In the genomic region with DNA sequence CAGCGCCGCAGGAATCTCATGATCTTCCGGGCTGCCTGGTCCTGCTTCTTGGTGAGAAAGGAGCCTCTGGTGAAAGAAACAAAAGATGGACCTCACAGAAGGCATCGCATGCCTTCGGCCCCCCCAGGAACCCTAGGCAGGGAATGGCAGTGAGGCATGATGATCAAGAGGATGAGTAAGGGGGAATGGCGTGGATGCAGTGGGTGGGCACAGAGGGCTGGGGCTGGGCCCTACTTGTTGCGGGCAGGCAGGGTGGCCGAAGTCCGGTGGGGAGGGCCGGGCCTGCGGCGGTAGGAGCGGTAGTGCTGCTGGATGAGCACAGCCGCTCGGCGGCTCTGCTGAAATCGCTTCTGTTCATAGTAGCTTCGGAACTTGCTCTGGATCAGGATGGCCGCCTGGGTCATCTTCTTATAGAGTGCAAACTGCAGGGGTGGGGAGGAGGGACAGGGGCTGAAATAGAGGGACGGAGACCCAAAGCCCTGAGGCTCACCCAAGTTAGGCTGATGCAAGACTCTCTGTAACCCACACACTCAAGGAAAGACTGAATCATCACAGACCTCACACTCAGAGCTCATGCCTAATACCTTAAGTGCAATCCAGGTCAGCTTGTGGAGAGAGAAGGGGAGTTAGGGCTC, we compare ENCODE assay signal across 9 cellular contexts. TPM values are rescaled to one million over a fixed set of nuclear protein-coding genes. Genes with fewer than 3 reads are reported as not detected.
DNase-seq lines count a peak whose midpoint lies in the region; ATAC-seq, FAIRE-seq and TF ChIP-seq lines count a peak whose summit lies in the region.
"Had no signal": no experiment of that assay in that cellular context is flagged by ENCODE, and none has a peak within 500 bp of the region (broad histone marks: within the 10 kb centered on the region; RNA-seq: fewer than 3 reads in every experiment).

No MANE protein-coding gene starts in this region.

- ATAC-seq in PC-3, result no peak
- ATAC-seq in stimulated activated memory B cell treated with anti-CD40 and anti-IgM and Interleukin-4, amounts not matched to agents 10 μg/mL and 1 μg/mL and 100 μg/mL, for 72 hours, result no peak

- H3K4me2 ChIP-seq in PC-3 (ENCODE audit: low read length), result peak overlapping the region; percentile 98
- H3K4me2 ChIP-seq in neuronal stem cell (ENCODE audit: insufficient read depth, low read length, poor library complexity, severe bottlenecking), result peak overlapping the region; percentile 80

- no peak overlapping the region for H3K4ac ChIP-seq in neuronal stem cell (ENCODE audit: low read length)

- H2AFZ ChIP-seq in PC-3 (ENCODE audit: low read length) (no peak overlapping the region), neuronal stem cell (ENCODE audit: low read length) (peak overlapping the region; percentile 84)

- H3K79me1 ChIP-seq in neuronal stem cell (ENCODE audit: low read depth, low read length), result peaks cover 2% of the 10 kb centered on the region

- H3K36me3 Mint-ChIP-seq in stimulated activated memory B cell treated with anti-CD40 and anti-IgM and Interleukin-4, amounts not matched to agents 10 μg/mL and 1 μg/mL and 100 μg/mL, for 72 hours, result peaks cover 43% of the 10 kb centered on the region

- WGBS in neuronal stem cell (ENCODE audit: extremely low coverage in 2 of 2, insufficient read length in 2 of 2, insufficient replicate concordance in 1 of 2), 2 donors, result no CpG with 5 or more reads among the region's 20 CpGs

- peak overlapping the region; percentile 52 for H4K8ac ChIP-seq in neuronal stem cell (ENCODE audit: low read depth, low read length)

- H3K4me3 ChIP-seq in PC-3 (ENCODE audit: low read length) (peak overlapping the region; percentile 79; the same call in 1 of the 2 replicates), duodenal mucosa (ENCODE audit: low read depth in 1 of 2, low read length in 2 of 2) (peak overlapping the region; percentile 74 to 83), neuronal stem cell (ENCODE audit: low read length in 2 of 2) (peak overlapping the region; percentile 67 to 85)

- H3K36me3 ChIP-seq in PC-3 (ENCODE audit: low read depth, low read length) (no peaks in the 10 kb centered on the region; the same call in 1 of the 2 replicates), duodenal mucosa (ENCODE audit: control insufficient read depth in 1 of 2, insufficient read depth in 2 of 2, low read length in 2 of 2) (peaks cover 12 to 43% of the 10 kb centered on the region in 2 donors), neuronal stem cell (replicated peaks in 1 of 2; ENCODE audit: control insufficient read depth in 2 of 2, insufficient read depth in 2 of 2, low read length in 2 of 2) (peaks cover 8 to 28% of the 10 kb centered on the region in 2 donors)

- POLR2A ChIA-PET in PC-3 (lab: Charles Lee; ENCODE audit: unreplicated experiment), result interaction anchor here (0.5 kb wide), 1 partner anchor 20 kb away, joined by 4 read pairs; no protein-coding TSS in a partner anchor

- TF ChIP-seq CTCF in PC-3 (conservative IDR thresholded peaks at IDR 0.05; ENCODE audit: low read depth, low read length), result no peak

- peak overlapping the region; percentile 99 for H3K18ac ChIP-seq in neuronal stem cell (ENCODE audit: low read length)

- CTCF ChIA-PET in PC-3 (lab: Charles Lee), result no interaction called here

- FAIRE-seq in HTR-8/SVneo (lab: Jason Lieb, UNC), result no peak
- FAIRE-seq: A204.1 had no signal

- H4K20me1 ChIP-seq in PC-3 (ENCODE audit: low read length), result no peaks in the 10 kb centered on the region

- no peak overlapping the region for H3K23ac ChIP-seq in neuronal stem cell (ENCODE audit: low read depth, low read length, poor library complexity)

- H3K4me3 Mint-ChIP-seq in stimulated activated memory B cell treated with anti-CD40 and anti-IgM and Interleukin-4, amounts not matched to agents 10 μg/mL and 1 μg/mL and 100 μg/mL, for 72 hours, result no peak overlapping the region

- peak overlapping the region; percentile 96 for H2BK15ac ChIP-seq in neuronal stem cell (ENCODE audit: low read length)

- H3K9me3 ChIP-seq in PC-3 (ENCODE audit: low read length), result no peaks in the 10 kb centered on the region
- no peaks in the 10 kb centered on the region for H3K9me3 ChIP-seq in duodenal mucosa (ENCODE audit: control insufficient read depth in 1 of 2, low read length in 2 of 2)
- H3K9me3 ChIP-seq in neuronal stem cell (replicated peaks in 1 of 2; ENCODE audit: control insufficient read depth in 2 of 2, insufficient read depth in 1 of 2, low read depth in 1 of 2, low read length in 2 of 2), result peaks cover 3 to 9% of the 10 kb centered on the region in 2 donors

- H3K4me1 ChIP-seq in PC-3 (ENCODE audit: insufficient read depth, low read length), result peaks cover 23% of the 10 kb centered on the region
- peaks cover 11 to 25% of the 10 kb centered on the region in 2 donors for H3K4me1 ChIP-seq in duodenal mucosa (ENCODE audit: control insufficient read depth in 1 of 2, insufficient read depth in 2 of 2, low read length in 2 of 2)
- peaks cover 6 to 15% of the 10 kb centered on the region in 2 donors for H3K4me1 ChIP-seq in neuronal stem cell (ENCODE audit: control insufficient read depth in 2 of 2, insufficient read depth in 1 of 2, low read depth in 1 of 2, low read length in 2 of 2)

- no peaks in the 10 kb centered on the region for H3K27me3 Mint-ChIP-seq in stimulated activated memory B cell treated with anti-CD40 and anti-IgM and Interleukin-4, amounts not matched to agents 10 μg/mL and 1 μg/mL and 100 μg/mL, for 72 hours

- H3K9me3 Mint-ChIP-seq in stimulated activated memory B cell treated with anti-CD40 and anti-IgM and Interleukin-4, amounts not matched to agents 10 μg/mL and 1 μg/mL and 100 μg/mL, for 72 hours, result no peaks in the 10 kb centered on the region

- peaks cover 12% of the 10 kb centered on the region; the same call in 1 of the 2 replicates for H3K79me2 ChIP-seq in PC-3 (ENCODE audit: low read length)

- H3F3A ChIP-seq in PC-3 (ENCODE audit: low read length, unreplicated experiment), result no peaks in the 10 kb centered on the region

- H3K27me3 ChIP-seq in PC-3 (ENCODE audit: low read length) (no peaks in the 10 kb centered on the region), duodenal mucosa (ENCODE audit: control insufficient read depth in 1 of 2, insufficient read depth in 2 of 2, low read length in 2 of 2) (no peaks in the 10 kb centered on the region), neuronal stem cell (ENCODE audit: control insufficient read depth in 3 of 3, insufficient read depth in 3 of 3, low read depth in 1 of 3, low read length in 3 of 3) (no peaks in the 10 kb centered on the region)

- peaks cover 15% of the 10 kb centered on the region for H3K4me1 Mint-ChIP-seq in stimulated activated memory B cell treated with anti-CD40 and anti-IgM and Interleukin-4, amounts not matched to agents 10 μg/mL and 1 μg/mL and 100 μg/mL, for 72 hours

- peak overlapping the region; percentile 86; the same call in 1 of the 2 replicates for H3K9ac ChIP-seq in PC-3 (ENCODE audit: low read length)
- peak overlapping the region; percentile 65 to 68 for H3K9ac ChIP-seq in duodenal mucosa (ENCODE audit: low read depth in 1 of 2, low read length in 2 of 2)
- H3K9ac ChIP-seq in neuronal stem cell (ENCODE audit: low read depth, low read length, poor library complexity), result peak overlapping the region; percentile 94

- H2BK120ac ChIP-seq in neuronal stem cell (ENCODE audit: low read depth, low read length), result no peak overlapping the region

- peak overlapping the region; percentile 11 for H3K14ac ChIP-seq in neuronal stem cell (ENCODE audit: low read length)

- no peak overlapping the region for H3K27ac Mint-ChIP-seq in stimulated activated memory B cell treated with anti-CD40 and anti-IgM and Interleukin-4, amounts not matched to agents 10 μg/mL and 1 μg/mL and 100 μg/mL, for 72 hours

- H3K27ac ChIP-seq in PC-3 (ENCODE audit: low read length), result peak overlapping the region; percentile 13; the same call in 1 of the 2 replicates
- H3K27ac ChIP-seq in duodenal mucosa (ENCODE audit: low read depth, low read length), result no peak overlapping the region
- peak overlapping the region; percentile 82 for H3K27ac ChIP-seq in neuronal stem cell (replicated peaks; ENCODE audit: low read length)

- no peak overlapping the region for H4K91ac ChIP-seq in neuronal stem cell (ENCODE audit: low read depth, low read length, poor library complexity)

- H3K9me2 ChIP-seq in PC-3 (replicated peaks; ENCODE audit: low read length), result no peaks in the 10 kb centered on the region

- DNase-seq in DMS53 (lab: John Stamatoyannopoulos, UW) (peak; percentile 56), DMS53 treated with DMSO at 0.1 percent for 48 hours (lab: John Stamatoyannopoulos, UW; ENCODE audit: unreplicated experiment) (no peak), PC-3 (peak; percentile 31), neuronal stem cell (ENCODE audit: low spot score) (no peak), HTR-8/SVneo (ENCODE audit: insufficient read length, low spot score) (no peak), hippocampal formation (lab: John Stamatoyannopoulos, UW) (no peak)

- H2BK12ac ChIP-seq in neuronal stem cell (ENCODE audit: low read length), result no peak overlapping the region

- BruUV-seq in PC-3 (replicated peaks; lab: Mats Ljungman, UMichigan), result no TSS peak

- H2BK5ac ChIP-seq in neuronal stem cell (ENCODE audit: low read length), result peak overlapping the region; percentile 97

- intact Hi-C loops in PC-3 (cut with micrococcal nuclease), result no loop called here

- H2AK5ac ChIP-seq in neuronal stem cell (ENCODE audit: low read depth, low read length), result peak overlapping the region; percentile 59

RNA-seq across cellular contexts. Expression of a gene that starts 1.4 kb away (rescaled TPM):
- 44.1 and 48.4 TPM in 2 replicates for total RNA-seq in PC-3 (2014; rRNA removed)
- 101 TPM for polyA plus RNA-seq in neuronal stem cell (2013, experiment 1 of 2)
- 98.2 TPM for polyA plus RNA-seq in neuronal stem cell (2013, experiment 2 of 2)

RNA-seq across cellular contexts. Expression of a gene that starts 18.1 kb away (rescaled TPM):
- 2.4 and 7.5 TPM in 2 replicates for total RNA-seq in PC-3 (2014; rRNA removed)
- polyA plus RNA-seq in neuronal stem cell (2013, experiment 1 of 2), result 51.7 TPM
- polyA plus RNA-seq in neuronal stem cell (2013, experiment 2 of 2), result 48.7 TPM

RNA-seq across cellular contexts. Expression of a gene that starts 18.4 kb away (rescaled TPM):
- total RNA-seq in PC-3 (2014; rRNA removed), result 6.2 and 27.2 TPM in 2 replicates
- polyA plus RNA-seq in neuronal stem cell (2013, experiment 1 of 2), result 10.8 TPM
- polyA plus RNA-seq in neuronal stem cell (2013, experiment 2 of 2), result 9.7 TPM

RNA-seq across cellular contexts. Expression of a gene that starts 20.7 kb away (rescaled TPM):
- 1,914 and 2,339 TPM in 2 replicates for total RNA-seq in PC-3 (2014; rRNA removed)
- 682 TPM for polyA plus RNA-seq in neuronal stem cell (2013, experiment 1 of 2)
- 671 TPM for polyA plus RNA-seq in neuronal stem cell (2013, experiment 2 of 2)

RNA-seq across cellular contexts. Expression of a gene that starts 28.3 kb away (rescaled TPM):
- total RNA-seq in PC-3 (2014; rRNA removed), result not detected in 2 replicates
- polyA plus RNA-seq in neuronal stem cell (2013, experiment 1 of 2), result 0.68 TPM
- polyA plus RNA-seq in neuronal stem cell (2013, experiment 2 of 2), result 0.64 TPM

Comparison
In these comparisons a context has a peak if more than half of its experiments do, and no peak if none do; other contexts are left out.
1. DNase-seq: peak in DMS53 (single experiment) and PC-3 (single experiment); none in DMS53 treated with DMSO at 0.1 percent for 48 hours (single experiment), neuronal stem cell (single experiment), HTR-8/SVneo (single experiment) and hippocampal formation (0 of 2).
2. Peak in every context shown above with its lines, with median percentiles within 50 percentile points of each other: H3K4me3 ChIP-seq and H3K9ac ChIP-seq.